In the genomic region with DNA sequence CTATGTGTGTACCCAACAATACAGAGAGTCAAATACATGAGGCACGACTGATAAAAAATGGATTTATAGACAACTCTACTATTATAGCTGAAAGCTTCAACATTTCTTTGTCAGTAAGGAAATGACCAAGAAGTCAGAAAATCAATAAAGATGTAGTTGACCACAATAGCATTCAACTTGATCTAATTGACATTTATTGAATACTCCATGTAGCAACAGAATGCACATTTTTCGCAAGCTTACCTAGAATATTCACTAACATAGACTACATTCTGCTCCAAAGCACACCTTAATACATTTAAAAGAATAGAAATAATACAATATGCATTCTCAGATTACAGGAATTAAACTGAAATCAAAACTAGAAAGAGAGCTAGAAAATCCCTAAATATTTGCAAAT, we compare ENCODE assay signal across 8 cellular contexts. TPM values are rescaled to one million over a fixed set of nuclear protein-coding genes. Genes with fewer than 3 reads are reported as not detected.
"Had no signal": no experiment of that assay in that cellular context is flagged by ENCODE, and none has a peak within 500 bp of the region (broad histone marks: within the 10 kb centered on the region; RNA-seq: fewer than 3 reads in every experiment).

No MANE protein-coding gene starts in this region.

- H3K27ac ChIP-seq: HL-60, KMS-11 had no signal

- H3K4me3 ChIP-seq: K562 had no signal

- H3K9ac ChIP-seq: KMS-11 had no signal

- ATAC-seq: K562 had no signal

- H3K4me2 ChIP-seq: KMS-11 had no signal

- FAIRE-seq: HTR-8/SVneo had no signal

- DNase-seq: IMR-90, KBM-7, KG1 had no signal

RNA-seq across cellular contexts. Expression of a gene that starts 49.2 kb away (rescaled TPM):
- total RNA-seq: HT-29 had no signal
